In the genomic region with DNA sequence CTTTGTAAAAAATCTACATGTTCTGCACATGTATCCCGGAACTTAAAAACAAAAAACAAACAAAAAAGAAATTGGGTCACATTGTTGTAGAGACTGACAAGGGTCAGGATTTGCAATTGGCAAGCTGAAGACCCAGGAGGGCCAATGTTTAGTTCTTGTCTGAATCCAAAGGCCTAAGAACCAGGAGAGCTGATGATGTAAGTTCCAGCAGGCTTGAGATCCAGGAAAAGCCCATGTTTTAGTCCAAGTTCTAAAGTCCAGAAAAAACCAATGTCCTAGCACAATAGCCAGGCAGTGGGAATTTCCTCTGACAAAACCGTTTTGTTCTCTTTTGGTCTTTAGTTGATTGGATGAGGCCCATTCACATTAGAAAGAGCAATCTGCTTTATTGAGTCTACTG, we compare ENCODE assay signal across 1 cellular context.
TF ChIP-seq lines count a peak whose summit lies in the region.

No MANE protein-coding gene starts in this region.

TF ChIP-seq in liver, 16 proteins besides CTCF, POLR2A, EP300 and RAD21 (continued from another document):
- TF ChIP-seq, protein P1, sequence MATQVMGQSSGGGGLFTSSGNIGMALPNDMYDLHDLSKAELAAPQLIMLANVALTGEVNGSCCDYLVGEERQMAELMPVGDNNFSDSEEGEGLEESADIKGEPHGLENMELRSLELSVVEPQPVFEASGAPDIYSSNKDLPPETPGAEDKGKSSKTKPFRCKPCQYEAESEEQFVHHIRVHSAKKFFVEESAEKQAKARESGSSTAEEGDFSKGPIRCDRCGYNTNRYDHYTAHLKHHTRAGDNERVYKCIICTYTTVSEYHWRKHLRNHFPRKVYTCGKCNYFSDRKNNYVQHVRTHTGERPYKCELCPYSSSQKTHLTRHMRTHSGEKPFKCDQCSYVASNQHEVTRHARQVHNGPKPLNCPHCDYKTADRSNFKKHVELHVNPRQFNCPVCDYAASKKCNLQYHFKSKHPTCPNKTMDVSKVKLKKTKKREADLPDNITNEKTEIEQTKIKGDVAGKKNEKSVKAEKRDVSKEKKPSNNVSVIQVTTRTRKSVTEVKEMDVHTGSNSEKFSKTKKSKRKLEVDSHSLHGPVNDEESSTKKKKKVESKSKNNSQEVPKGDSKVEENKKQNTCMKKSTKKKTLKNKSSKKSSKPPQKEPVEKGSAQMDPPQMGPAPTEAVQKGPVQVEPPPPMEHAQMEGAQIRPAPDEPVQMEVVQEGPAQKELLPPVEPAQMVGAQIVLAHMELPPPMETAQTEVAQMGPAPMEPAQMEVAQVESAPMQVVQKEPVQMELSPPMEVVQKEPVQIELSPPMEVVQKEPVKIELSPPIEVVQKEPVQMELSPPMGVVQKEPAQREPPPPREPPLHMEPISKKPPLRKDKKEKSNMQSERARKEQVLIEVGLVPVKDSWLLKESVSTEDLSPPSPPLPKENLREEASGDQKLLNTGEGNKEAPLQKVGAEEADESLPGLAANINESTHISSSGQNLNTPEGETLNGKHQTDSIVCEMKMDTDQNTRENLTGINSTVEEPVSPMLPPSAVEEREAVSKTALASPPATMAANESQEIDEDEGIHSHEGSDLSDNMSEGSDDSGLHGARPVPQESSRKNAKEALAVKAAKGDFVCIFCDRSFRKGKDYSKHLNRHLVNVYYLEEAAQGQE (IDR thresholded peaks at IDR 0.05), result no peak
- TF ChIP-seq JUND (IDR thresholded peaks at IDR 0.05), result no peak
- TF ChIP-seq TAF1 (conservative IDR thresholded peaks at IDR 0.05), result no peak
